ENCODE assay signal across 14 cellular contexts in genomic region chr13:79459906-79460305, GRCh38.
"Had no signal": no experiment of that assay in that cellular context is flagged by ENCODE, and none has a peak within 500 bp of the region (broad histone marks: within the 10 kb centered on the region; RNA-seq: fewer than 3 reads in every experiment).

No MANE protein-coding gene starts in this region.

- FAIRE-seq: islet of Langerhans had no signal

- H3K4me2 ChIP-seq: neural progenitor cell had no signal

- H3K27me3 ChIP-seq: brain microvascular endothelial cell, neural progenitor cell, thyroid gland, vagina had no signal

- H2AFZ ChIP-seq: neural progenitor cell, parathyroid adenoma had no signal

- H3K27ac ChIP-seq: brain microvascular endothelial cell, neural progenitor cell, parathyroid adenoma, thyroid gland, vagina, WERI-Rb-1 had no signal

- ATAC-seq: activated CD4-positive, alpha-beta T cell treated with anti-CD3 and anti-CD28 coated beads for 36 hours; activated naive CD4-positive, alpha-beta T cell treated with anti-CD3 and anti-CD28 coated beads, Interleukin-2, amount 50 U/mL, for 72 hours had no signal

- H3K9ac ChIP-seq: neural progenitor cell, parathyroid adenoma had no signal

- H3K36me3 Mint-ChIP-seq: neural progenitor cell had no signal

- H3K9me3 ChIP-seq: thyroid gland, vagina had no signal

- H3K27ac Mint-ChIP-seq: activated CD4-positive, alpha-beta memory T cell treated with anti-CD3 and anti-CD28 coated beads, Interleukin-2, amount 10 ng/mL, durations not matched to agents 7 days and 5 days; activated CD4-positive, alpha-beta T cell treated with anti-CD3 and anti-CD28 coated beads for 36 hours; activated naive CD4-positive, alpha-beta T cell treated with anti-CD3 and anti-CD28 coated beads, Interleukin-2, amount 50 U/mL, for 72 hours; neural progenitor cell had no signal

- H3K4me1 ChIP-seq: neural progenitor cell, parathyroid adenoma, thyroid gland, vagina had no signal

- H3K79me2 ChIP-seq: parathyroid adenoma had no signal

- H3K4me3 ChIP-seq: neural progenitor cell, skin epidermis, thyroid gland, vagina had no signal

- DNase-seq: activated CD4-positive, alpha-beta memory T cell treated with anti-CD3 and anti-CD28 coated beads, Interleukin-2, amount 10 ng/mL, durations not matched to agents 7 days and 5 days; activated CD4-positive, alpha-beta T cell treated with anti-CD3 and anti-CD28 coated beads for 36 hours; activated CD8-positive, alpha-beta memory T cell treated with anti-CD3 and anti-CD28 coated beads, Interleukin-2, amount 50 U/mL, for 48 hours; amygdala; brain microvascular endothelial cell; dermis blood vessel endothelial cell; thyroid gland; WERI-Rb-1 had no signal

- H3K27me3 Mint-ChIP-seq: activated CD4-positive, alpha-beta memory T cell treated with anti-CD3 and anti-CD28 coated beads, Interleukin-2, amount 10 ng/mL, durations not matched to agents 7 days and 5 days; activated CD4-positive, alpha-beta T cell treated with anti-CD3 and anti-CD28 coated beads for 36 hours had no signal

- H3K4me3 Mint-ChIP-seq: activated CD4-positive, alpha-beta memory T cell treated with anti-CD3 and anti-CD28 coated beads, Interleukin-2, amount 10 ng/mL, durations not matched to agents 7 days and 5 days; activated CD4-positive, alpha-beta T cell treated with anti-CD3 and anti-CD28 coated beads for 36 hours; neural progenitor cell had no signal

- H3K9me3 Mint-ChIP-seq: activated naive CD4-positive, alpha-beta T cell treated with anti-CD3 and anti-CD28 coated beads, Interleukin-2, amount 50 U/mL, for 72 hours had no signal

- H3K36me3 ChIP-seq: brain microvascular endothelial cell, neural progenitor cell, thyroid gland, vagina, WERI-Rb-1 had no signal
